Comparison of ENCODE assay signal across 8 cellular contexts in the genomic region with DNA sequence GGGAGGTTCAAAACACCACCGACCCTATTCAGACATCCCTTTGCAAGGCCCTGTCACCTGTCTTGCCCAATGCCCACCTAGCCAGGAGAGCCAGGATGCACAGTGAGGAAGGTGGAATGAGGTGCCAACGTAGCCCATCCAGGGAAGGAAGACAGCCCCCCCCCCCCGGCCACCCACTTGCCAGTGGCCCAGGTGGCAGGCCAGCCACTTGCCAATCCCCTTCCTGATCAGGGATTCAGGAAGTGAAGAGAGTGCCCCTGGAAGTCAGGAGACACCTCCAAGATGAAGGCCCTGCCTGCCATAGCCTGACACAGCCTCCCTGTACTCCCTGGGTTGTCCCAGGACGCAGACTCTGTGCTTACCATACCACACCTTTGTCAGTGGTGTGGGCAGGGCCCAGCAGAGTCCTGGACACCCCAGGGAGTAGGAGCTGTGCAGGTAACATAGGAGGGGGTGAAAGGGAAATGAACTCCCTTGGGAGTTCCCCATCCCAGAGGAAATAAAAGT. TPM values are rescaled to one million over a fixed set of nuclear protein-coding genes. Genes with fewer than 3 reads are reported as not detected.
DNase-seq lines count a peak whose midpoint lies in the region; ATAC-seq, FAIRE-seq and TF ChIP-seq lines count a peak whose summit lies in the region.

No MANE protein-coding gene starts in this region.

- no peak for ATAC-seq in CD8-positive, alpha-beta T cell
- ATAC-seq in HG02678 (IDR thresholded peaks at IDR 0.05; ENCODE audit: unreplicated experiment) (peak; percentile 1), K562 (no peak), HG03045 (IDR thresholded peaks at IDR 0.05; ENCODE audit: unreplicated experiment) (no peak), GM19351 (IDR thresholded peaks at IDR 0.05; ENCODE audit: unreplicated experiment) (no peak), GM21526 (IDR thresholded peaks at IDR 0.05; ENCODE audit: low FRiP score, unreplicated experiment) (no peak)
- ATAC-seq in natural killer cell treated with Interleukin-12 subunit alpha and Interleukin-12 subunit beta and Interleukin-15 and Interleukin-18, amount 100 ng/mL, for 72 hours = no peak

- no peaks in the 10 kb centered on the region for H3K36me3 ChIP-seq in CD8-positive, alpha-beta T cell (ENCODE audit: insufficient read depth, low read length)
- H3K36me3 ChIP-seq in K562 (ENCODE audit: control insufficient read depth, insufficient read depth, low read length) = no peaks in the 10 kb centered on the region

- H3K4me1 ChIP-seq in CD8-positive, alpha-beta T cell (ENCODE audit: insufficient read depth, low read length) = peaks cover 19% of the 10 kb centered on the region
- peaks cover 59 to 69% of the 10 kb centered on the region in 2 experiments for H3K4me1 ChIP-seq in K562 (replicated peaks in 1 of 2; ENCODE audit: control insufficient read depth in 2 of 2, insufficient read depth in 2 of 2, low read length in 2 of 2)

- peaks cover 14% of the 10 kb centered on the region for H3K27me3 Mint-ChIP-seq in CD8-positive, alpha-beta T cell (ENCODE audit: low read depth)
- peaks cover 12 to 17% of the 10 kb centered on the region in 2 donors for H3K27me3 Mint-ChIP-seq in natural killer cell treated with Interleukin-12 subunit alpha and Interleukin-12 subunit beta and Interleukin-15 and Interleukin-18, amount 100 ng/mL, for 72 hours

- TF ChIP-seq CTCF in CD8-positive, alpha-beta T cell (IDR thresholded peaks at IDR 0.05) = no peak
- no peak for TF ChIP-seq CTCF in K562 (IDR thresholded peaks at IDR 0.05 in 2 of 3, conservative IDR thresholded peaks at IDR 0.05 in 1 of 3; ENCODE audit: insufficient read depth in 2 of 3, low read depth in 1 of 3, low read length in 3 of 3)

- no peak for FAIRE-seq in K562 (lab: Jason Lieb, UNC)

- peaks cover 19% of the 10 kb centered on the region for H3K4me1 Mint-ChIP-seq in CD8-positive, alpha-beta T cell (ENCODE audit: low read depth)
- peaks cover 13 to 18% of the 10 kb centered on the region in 2 donors for H3K4me1 Mint-ChIP-seq in natural killer cell treated with Interleukin-12 subunit alpha and Interleukin-12 subunit beta and Interleukin-15 and Interleukin-18, amount 100 ng/mL, for 72 hours (ENCODE audit: low read depth in 2 of 2)

- no peaks in the 10 kb centered on the region for H3K9me1 ChIP-seq in K562 (ENCODE audit: control insufficient read depth, insufficient read depth, low read length)

- CTCF ChIA-PET in CD8-positive, alpha-beta T cell (lab: Charles Lee) = interaction anchor here (0.9 to 4.6 kb wide), 5 partner anchors 8 to 348 kb away, joined by 3 to 49 read pairs (median 14); no protein-coding TSS in a partner anchor
- CTCF ChIA-PET in K562 (lab: Yijun Ruan, JAX; ENCODE audit: low intra/inter-chr PET ratio) = interaction anchor here (0.6 kb wide), 1 partner anchor 165 kb away, joined by 3 read pairs; no protein-coding TSS in a partner anchor

- BruUV-seq in K562 (replicated peaks; lab: Mats Ljungman, UMichigan) = no TSS peak

- no peak overlapping the region for H3K27ac Mint-ChIP-seq in CD8-positive, alpha-beta T cell
- peak overlapping the region; percentile 67 to 89 for H3K27ac Mint-ChIP-seq in natural killer cell treated with Interleukin-12 subunit alpha and Interleukin-12 subunit beta and Interleukin-15 and Interleukin-18, amount 100 ng/mL, for 72 hours

- TF ChIP-seq POLR2A in K562 (conservative IDR thresholded peaks at IDR 0.05) = no peak

- H3K27me3 ChIP-seq in CD8-positive, alpha-beta T cell (ENCODE audit: insufficient read depth, low read length) = no peaks in the 10 kb centered on the region
- H3K27me3 ChIP-seq in K562 (ENCODE audit: control insufficient read depth in 2 of 2, insufficient read depth in 2 of 2, low read length in 2 of 2) = no peaks in the 10 kb centered on the region

- POLR2A ChIA-PET in CD8-positive, alpha-beta T cell (lab: Charles Lee) = interaction anchor here (1.0 kb wide), 1 partner anchor 302 kb away, joined by 3 read pairs; a partner anchor contains a TSS
- POLR2A ChIA-PET in K562 (lab: Yijun Ruan, JAX) = interaction anchor here (0.7 to 4.0 kb wide), 9 partner anchors 8 to 443 kb away, joined by 3 to 26 read pairs (median 6); a partner anchor contains a TSS

- H3K36me3 Mint-ChIP-seq in CD8-positive, alpha-beta T cell = no peaks in the 10 kb centered on the region
- H3K36me3 Mint-ChIP-seq in natural killer cell treated with Interleukin-12 subunit alpha and Interleukin-12 subunit beta and Interleukin-15 and Interleukin-18, amount 100 ng/mL, for 72 hours = no peaks in the 10 kb centered on the region

- no peak for TF ChIP-seq RAD21 in K562 (CRISPR knock-in tag; conservative IDR thresholded peaks at IDR 0.05 in 1 of 2, IDR thresholded peaks at IDR 0.05 in 1 of 2)

- H3K4me3 ChIP-seq in CD8-positive, alpha-beta T cell (ENCODE audit: low read depth, low read length) = peak overlapping the region; percentile 77
- H3K4me3 ChIP-seq in K562 = peak overlapping the region; percentile 22; the same call in 1 of the 2 replicates

- peak overlapping the region; percentile 90 for H3K4me2 ChIP-seq in K562 (ENCODE audit: insufficient read depth, low read length)

- peak overlapping the region; percentile 92 for H2AFZ ChIP-seq in K562 (ENCODE audit: low read depth, low read length)

- H3K27ac ChIP-seq in CD8-positive, alpha-beta T cell (ENCODE audit: low read depth, low read length) = no peak overlapping the region
- peak overlapping the region; percentile 66 for H3K27ac ChIP-seq in K562 (ENCODE audit: extremely low read depth, low read depth, low read length)

- intact Hi-C loops in CD8-positive, alpha-beta T cell (cut with DNase I, micrococcal nuclease) = no loop called here
- intact Hi-C loops in K562 (cut with micrococcal nuclease) = loop anchor here (5.0 to 10.0 kb wide), 3 partner anchors 70 to 808 kb away; no protein-coding TSS in a partner anchor

- in situ Hi-C loops in K562 (cut with MboI) = no loop called here

- H3K9me3 ChIP-seq in CD8-positive, alpha-beta T cell (ENCODE audit: low read length) = no peaks in the 10 kb centered on the region
- no peaks in the 10 kb centered on the region for H3K9me3 ChIP-seq in K562 (replicated peaks; ENCODE audit: control insufficient read depth, insufficient read depth, low read depth, low read length)

- WGBS in K562 (ENCODE audit: insufficient coverage, low coverage, missing lambda C conversion rate) = 76% methylated on average over 4 of the region's 4 CpGs

- H3K4me3 Mint-ChIP-seq in CD8-positive, alpha-beta T cell = peak overlapping the region; percentile 98
- H3K4me3 Mint-ChIP-seq in natural killer cell treated with Interleukin-12 subunit alpha and Interleukin-12 subunit beta and Interleukin-15 and Interleukin-18, amount 100 ng/mL, for 72 hours = peak overlapping the region; percentile 85

- H3K9ac ChIP-seq in K562 (ENCODE audit: insufficient read depth in 1 of 2, low read depth in 2 of 2, low read length in 2 of 2) = peak overlapping the region; percentile 62 to 91

- no peak for TF ChIP-seq EP300 in K562 (IDR thresholded peaks at IDR 0.05; ENCODE audit: low read length)

- no peaks in the 10 kb centered on the region for H4K20me1 ChIP-seq in K562 (replicated peaks; ENCODE audit: control insufficient read depth, insufficient read depth, low read length)

- H3K79me2 ChIP-seq in K562 (ENCODE audit: control insufficient read depth, insufficient read depth, low read length) = peaks cover 10% of the 10 kb centered on the region; the same call in 2 of the 3 replicates

- DNase-seq in CD8-positive, alpha-beta T cell = no peak
- DNase-seq in K562 (ENCODE audit: extremely low read depth in 1 of 4, low spot score in 3 of 4) (no peak), SW 1271 (lab: John Stamatoyannopoulos, UW) (no peak)
- DNase-seq in natural killer cell treated with Interleukin-12 subunit alpha and Interleukin-12 subunit beta and Interleukin-15 and Interleukin-18, amount 100 ng/mL, for 72 hours (ENCODE audit: low spot score) = no peak

- H3K9me3 Mint-ChIP-seq in CD8-positive, alpha-beta T cell = no peaks in the 10 kb centered on the region
- H3K9me3 Mint-ChIP-seq in natural killer cell treated with Interleukin-12 subunit alpha and Interleukin-12 subunit beta and Interleukin-15 and Interleukin-18, amount 100 ng/mL, for 72 hours = no peaks in the 10 kb centered on the region

RNA-seq across cellular contexts. Expression of a gene that starts 54.7 kb away (rescaled TPM):
- total RNA-seq in CD8-positive, alpha-beta T cell = 10 to 100 TPM; 10.3 to 10.5 TPM
- 39.2 and 66.5 TPM in 2 replicates for total RNA-seq in K562 (2011; cell fraction: chromatin; rRNA removed; ENCODE audit: low replicate concordance)
- 54.2 and 60.8 TPM in 2 replicates for total RNA-seq in K562 (2011; cell fraction: nucleolus; rRNA removed)
- total RNA-seq in K562 (2011; cell fraction: nucleoplasm; rRNA removed) = 55.7 and 67.6 TPM in 2 replicates
- total RNA-seq in K562 (2014; rRNA removed) (166 and 199 TPM in 2 replicates), K562 (2014; rRNA removed; fragmentation: Illumina TruSeq; extraction: Trizol) (97.5 and 126 TPM in 2 replicates), K562 (2015; rRNA removed; fragmentation: Illumina TruSeq; extraction: Trizol) (130 and 136 TPM in 2 replicates), K562 (2021) (143 and 149 TPM in 2 replicates)
- polyA plus RNA-seq in K562 (2011; rRNA removed) (145 and 165 TPM in 2 replicates), K562 (2014; fragmentation: Illumina TruSeq; extraction: Trizol) (134 and 163 TPM in 2 replicates), K562 (2014; fragmentation: Nextera tagmentation; extraction: Ambion mirVana) (100 to 1,000 TPM; 414 to 424 TPM), K562 (2014; rRNA removed) (195 and 240 TPM in 2 replicates)
- 149 and 217 TPM in 2 replicates for polyA plus RNA-seq in K562 (2011; cell fraction: cytosol; rRNA removed)
- polyA plus RNA-seq in K562 (2011; cell fraction: nucleus; rRNA removed) = 68.7 and 82.6 TPM in 2 replicates
- polyA plus RNA-seq in K562 (2012) = 102 and 171 TPM in 2 replicates
- 39.8 and 41.8 TPM in 2 replicates for polyA minus RNA-seq in K562 (2011; rRNA and poly(A)+ RNA removed)
- 38.6 and 39.1 TPM in 2 replicates for polyA minus RNA-seq in K562 (2011; cell fraction: cytosol; rRNA and poly(A)+ RNA removed)
- 15.3 and 25.4 TPM in 2 replicates for polyA minus RNA-seq in K562 (2011; cell fraction: nucleus; rRNA and poly(A)+ RNA removed)
- total RNA-seq in natural killer cell treated with Interleukin-12 subunit alpha and Interleukin-12 subunit beta and Interleukin-15 and Interleukin-18, amount 100 ng/mL, for 72 hours = 10 to 100 TPM; 36.5 to 49.9 TPM

RNA-seq across cellular contexts. Expression of a gene that starts 54.8 kb away (rescaled TPM):
- 10 to 100 TPM; 14.1 to 19.0 TPM for total RNA-seq in CD8-positive, alpha-beta T cell
- 125 and 274 TPM in 2 replicates for total RNA-seq in K562 (2011; cell fraction: chromatin; rRNA removed; ENCODE audit: low replicate concordance)
- total RNA-seq in K562 (2011; cell fraction: nucleolus; rRNA removed) = 162 and 166 TPM in 2 replicates
- total RNA-seq in K562 (2011; cell fraction: nucleoplasm; rRNA removed) = 160 TPM in 2 replicates
- total RNA-seq in K562 (2014; rRNA removed) (12.6 and 22.5 TPM in 2 replicates), K562 (2014; rRNA removed; fragmentation: Illumina TruSeq; extraction: Trizol) (10.8 and 14.4 TPM in 2 replicates), K562 (2015; rRNA removed; fragmentation: Illumina TruSeq; extraction: Trizol) (14.0 and 14.3 TPM in 2 replicates), K562 (2021) (39.2 and 39.4 TPM in 2 replicates)
- polyA plus RNA-seq in K562 (2011; rRNA removed) (37.0 and 59.6 TPM in 2 replicates), K562 (2014; fragmentation: Illumina TruSeq; extraction: Trizol) (32.5 and 35.7 TPM in 2 replicates), K562 (2014; fragmentation: Nextera tagmentation; extraction: Ambion mirVana) (under 1 TPM; 0.14 to 0.17 TPM), K562 (2014; rRNA removed) (26.8 and 31.0 TPM in 2 replicates)
- 69.9 and 86.4 TPM in 2 replicates for polyA plus RNA-seq in K562 (2011; cell fraction: cytosol; rRNA removed)
- polyA plus RNA-seq in K562 (2011; cell fraction: nucleus; rRNA removed) = 128 and 148 TPM in 2 replicates
- polyA plus RNA-seq in K562 (2012) = 27.9 and 28.7 TPM in 2 replicates
- polyA minus RNA-seq in K562 (2011; rRNA and poly(A)+ RNA removed) = 52.7 and 68.9 TPM in 2 replicates
- 35.2 and 46.9 TPM in 2 replicates for polyA minus RNA-seq in K562 (2011; cell fraction: cytosol; rRNA and poly(A)+ RNA removed)
- polyA minus RNA-seq in K562 (2011; cell fraction: nucleus; rRNA and poly(A)+ RNA removed) = 25.6 and 33.4 TPM in 2 replicates
- 10 to 100 TPM; 21.2 to 22.2 TPM for total RNA-seq in natural killer cell treated with Interleukin-12 subunit alpha and Interleukin-12 subunit beta and Interleukin-15 and Interleukin-18, amount 100 ng/mL, for 72 hours
